12 cellular contexts compared by ENCODE assay signal in genomic region chr14:104436741-104437701, GRCh38.
DNase-seq lines count a peak whose midpoint lies in the region; ATAC-seq, FAIRE-seq and TF ChIP-seq lines count a peak whose summit lies in the region.
"Had no signal": no experiment of that assay in that cellular context is flagged by ENCODE, and none has a peak within 500 bp of the region (broad histone marks: within the 10 kb centered on the region; RNA-seq: fewer than 3 reads in every experiment).

No MANE protein-coding gene starts in this region.

- H3K27ac ChIP-seq in SJCRH30 (peak overlapping the region; percentile 1; the same call in 1 of the 2 replicates), right lobe of liver (peak overlapping the region; percentile 40 to 53 (median 49)), thoracic aorta (peak overlapping the region; percentile 17 to 43)
- H3K27ac ChIP-seq: prostate gland had no signal

- H3K27me3 ChIP-seq in SJCRH30 (no peaks in the 10 kb centered on the region), right lobe of liver (no peaks in the 10 kb centered on the region), thoracic aorta (replicated peaks; ENCODE audit: insufficient read depth) (no peaks in the 10 kb centered on the region)

- no peaks in the 10 kb centered on the region for H3K9me3 ChIP-seq in SJCRH30 (replicated peaks)
- H3K9me3 ChIP-seq in right lobe of liver, result no peaks in the 10 kb centered on the region
- no peaks in the 10 kb centered on the region for H3K9me3 ChIP-seq in thoracic aorta
- H3K9me3 ChIP-seq: prostate gland had no signal

- DNase-seq in activated CD8-positive, alpha-beta memory T cell treated with anti-CD3 and anti-CD28 coated beads for 24 hours, result peak; percentile 49
- DNase-seq in activated CD8-positive, alpha-beta memory T cell treated with anti-CD3 and anti-CD28 coated beads, Interleukin-2, amount 50 U/mL, for 48 hours, result no peak
- no peak for DNase-seq in SJCRH30
- DNase-seq in right lobe of liver, result peak in 2 of 3 donors; percentile 21 to 51
- no peak for DNase-seq in thoracic aorta (ENCODE audit: low spot score)
- DNase-seq in GM12891 (ENCODE audit: insufficient read length, low spot score), result no peak
- DNase-seq in NCI-H2107 (lab: John Stamatoyannopoulos, UW), result no peak
- DNase-seq: effector memory CD4-positive, alpha-beta T cell; IMR-90; NCI-H524 treated with DMSO at 0.1 percent for 48 hours had no signal

- no peak for TF ChIP-seq CTCF in right lobe of liver (IDR thresholded peaks at IDR 0.05)
- no peak for TF ChIP-seq CTCF in thoracic aorta (IDR thresholded peaks at IDR 0.05)

- ATAC-seq in right lobe of liver (peak in 1 of 4 donors; percentile 23), thoracic aorta (ENCODE audit: insufficient number of reproducible peaks, low FRiP score, low read depth) (no peak), HG02759 (IDR thresholded peaks at IDR 0.05; ENCODE audit: unreplicated experiment) (no peak)

- intact Hi-C loops in right lobe of liver (cut with DNase I), result no loop called here

- TF ChIP-seq POLR2A in right lobe of liver (IDR thresholded peaks at IDR 0.05) (no peak), GM12891 (IDR thresholded peaks at IDR 0.05; ENCODE audit: low read depth, low read length) (no peak)

- no peak for FAIRE-seq in GM12891 (lab: Jason Lieb, UNC)

- H3K36me3 ChIP-seq in SJCRH30, result no peaks in the 10 kb centered on the region
- H3K36me3 ChIP-seq in right lobe of liver, result no peaks in the 10 kb centered on the region
- no peaks in the 10 kb centered on the region for H3K36me3 ChIP-seq in thoracic aorta
- H3K36me3 ChIP-seq: prostate gland had no signal

- H3K4me1 ChIP-seq in SJCRH30 (peaks cover 10% of the 10 kb centered on the region; the same call in 1 of the 2 replicates), right lobe of liver (no peaks in the 10 kb centered on the region), thoracic aorta (ENCODE audit: control insufficient read depth in 1 of 2, low read depth in 2 of 2) (peaks cover 4 to 13% of the 10 kb centered on the region in 2 donors)
- H3K4me1 ChIP-seq: prostate gland had no signal

- 50% methylated on average over 2 of the region's 15 CpGs for WGBS in right lobe of liver (ENCODE audit: insufficient coverage, low coverage, low lambda C conversion rate, missing lambda C conversion rate)

- H3K4me3 ChIP-seq in SJCRH30, result peak overlapping the region; percentile 40
- H3K4me3 ChIP-seq in right lobe of liver, result no peak overlapping the region
- peak overlapping the region; percentile 65 for H3K4me3 ChIP-seq in thoracic aorta

TF ChIP-seq in GM12891, 5 proteins besides CTCF, POLR2A, EP300 and RAD21:
- TF ChIP-seq POLR2AphosphoS5 (IDR thresholded peaks at IDR 0.05; ENCODE audit: low read depth, low read length), result no peak
- TF ChIP-seq POU2F2 (IDR thresholded peaks at IDR 0.05; ENCODE audit: low read depth, low read length), result no peak
- TF ChIP-seq PAX5 (IDR thresholded peaks at IDR 0.05; ENCODE audit: insufficient read depth, low read length, severe bottlenecking), result no peak
- no peak for TF ChIP-seq SPI1 (IDR thresholded peaks at IDR 0.05; ENCODE audit: low read depth, low read length)
- no peak for TF ChIP-seq TAF1 (IDR thresholded peaks at IDR 0.05; ENCODE audit: low read depth, low read length)

Comparison
In these comparisons a context has a peak if more than half of its experiments do, and no peak if none do; other contexts are left out.
1. DNase-seq: peak in activated CD8-positive, alpha-beta memory T cell treated with anti-CD3 and anti-CD28 coated beads for 24 hours (single experiment) and right lobe of liver (2 of 3); none in activated CD8-positive, alpha-beta memory T cell treated with anti-CD3 and anti-CD28 coated beads, Interleukin-2, amount 50 U/mL, for 48 hours (single experiment), SJCRH30 (0 of 2), thoracic aorta (single experiment), GM12891 (single experiment) and NCI-H2107 (single experiment).
2. H3K4me3 ChIP-seq: peak in SJCRH30 (single experiment) and thoracic aorta (single experiment); none in right lobe of liver (0 of 3).
3. Peak in every context shown above with its lines, with median percentiles within 50 percentile points of each other: H3K27ac ChIP-seq.